Comparison of ENCODE assay signal across 13 cellular contexts in the genomic region with DNA sequence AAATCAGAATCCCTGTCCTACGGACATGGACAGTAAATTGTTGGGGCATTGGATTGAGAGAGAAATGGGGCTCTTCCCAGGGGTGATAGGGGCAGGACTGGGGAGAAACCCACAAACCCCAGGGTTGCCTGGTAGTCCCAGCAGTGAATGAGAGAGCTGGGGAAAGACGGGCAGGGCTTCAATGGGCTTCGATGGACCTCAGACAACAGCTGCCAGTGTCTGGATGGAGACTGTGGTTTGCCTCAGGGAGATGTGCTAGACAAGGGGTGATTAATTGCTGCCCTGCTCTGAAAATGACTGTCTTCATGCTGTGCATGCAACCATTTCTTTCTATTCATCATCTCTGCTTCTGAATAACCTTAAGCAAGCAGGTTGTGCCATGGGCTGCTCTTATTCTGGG. TPM values are rescaled to one million over a fixed set of nuclear protein-coding genes. Genes with fewer than 3 reads are reported as not detected.
DNase-seq lines count a peak whose midpoint lies in the region; ATAC-seq, FAIRE-seq and TF ChIP-seq lines count a peak whose summit lies in the region.
"Had no signal": no experiment of that assay in that cellular context is flagged by ENCODE, and none has a peak within 500 bp of the region (broad histone marks: within the 10 kb centered on the region; RNA-seq: fewer than 3 reads in every experiment).

No MANE protein-coding gene starts in this region.

- no peak overlapping the region for H3K4me3 ChIP-seq in RWPE2 (ENCODE audit: severe bottlenecking)
- H3K4me3 ChIP-seq: lower lobe of right lung, spleen had no signal

- no peak for TF ChIP-seq CTCF in RWPE2 (IDR thresholded peaks at IDR 0.05; ENCODE audit: poor library complexity, severe bottlenecking)

- H3K4me1 ChIP-seq in RWPE2 (ENCODE audit: insufficient read depth, poor library complexity, severe bottlenecking), result peaks cover 5% of the 10 kb centered on the region
- H3K4me1 ChIP-seq: lower lobe of right lung had no signal

- peak; percentile 79 for DNase-seq in A172 (ENCODE audit: low spot score)
- DNase-seq in GM18507 (ENCODE audit: extremely low spot score, insufficient read length, low read depth), result no peak
- peak; percentile 20 for DNase-seq in RWPE2 (ENCODE audit: low spot score)
- no peak for DNase-seq in NCI-H345 (lab: John Stamatoyannopoulos, UW)
- DNase-seq in central memory CD4-positive, alpha-beta T cell, result no peak
- no peak for DNase-seq in NCI-H510A treated with DMSO at 0.1 percent for 48 hours (lab: John Stamatoyannopoulos, UW)
- DNase-seq: lower lobe of right lung, NCI-H1436, spleen had no signal

- ATAC-seq in HG02870 (IDR thresholded peaks at IDR 0.05; ENCODE audit: unreplicated experiment) (peak; percentile 85), RWPE2 (ENCODE audit: low read depth) (no peak), HG02970 (IDR thresholded peaks at IDR 0.05; ENCODE audit: low FRiP score, unreplicated experiment) (no peak)
- ATAC-seq: HCT116, lower lobe of right lung had no signal

- no peaks in the 10 kb centered on the region for H3K27me3 ChIP-seq in RWPE2 (ENCODE audit: insufficient read depth, poor library complexity, severe bottlenecking)

- no peaks in the 10 kb centered on the region for H3K9me3 ChIP-seq in RWPE2 (ENCODE audit: severe bottlenecking)
- H3K9me3 ChIP-seq: lower lobe of right lung, spleen had no signal

- FAIRE-seq in GM18507 (lab: Jason Lieb, UNC), result peak; percentile 80
- FAIRE-seq: urothelium cell line had no signal

- H3K27ac ChIP-seq in RWPE2 (ENCODE audit: poor library complexity, severe bottlenecking), result no peak overlapping the region
- H3K27ac ChIP-seq: lower lobe of right lung, spleen had no signal

- no peaks in the 10 kb centered on the region for H3K36me3 ChIP-seq in RWPE2 (ENCODE audit: low read depth)
- H3K36me3 ChIP-seq: lower lobe of right lung, spleen had no signal

RNA-seq across cellular contexts. Expression of a gene that starts 7.4 kb away (rescaled TPM):
- not detected in 2 replicates for total RNA-seq in A172 (2014; rRNA removed; shearing (Covaris generic))

RNA-seq across cellular contexts. Expression of a gene that starts 14.5 kb away (rescaled TPM):
- 4.6 and 10.9 TPM in 2 replicates for total RNA-seq in A172 (2014; rRNA removed; shearing (Covaris generic))

Comparison
In these comparisons a context has a peak if more than half of its experiments do, and no peak if none do; other contexts are left out.
1. DNase-seq: peak in A172 (single experiment) and RWPE2 (single experiment); none in GM18507 (single experiment), NCI-H345 (single experiment), central memory CD4-positive, alpha-beta T cell (single experiment) and NCI-H510A treated with DMSO at 0.1 percent for 48 hours (single experiment).